15 cellular contexts compared by ENCODE assay signal in genomic region chr14:101916816-101917412, GRCh38. TPM values are rescaled to one million over a fixed set of nuclear protein-coding genes. Genes with fewer than 3 reads are reported as not detected.
A peak's percentile ranks its signal among the peaks of the same experiment; 100 is the strongest.
DNase-seq lines count a peak whose midpoint lies in the region; ATAC-seq and TF ChIP-seq lines count a peak whose summit lies in the region.
"Had no signal": no experiment of that assay in that cellular context is flagged by ENCODE, and none has a peak within 500 bp of the region (broad histone marks: within the 10 kb centered on the region; RNA-seq: fewer than 3 reads in every experiment).

No MANE protein-coding gene starts in this region.

- TF ChIP-seq CTCF in lower lobe of right lung (IDR thresholded peaks at IDR 0.05): no peak
- TF ChIP-seq CTCF in BE2C (IDR thresholded peaks at IDR 0.05; ENCODE audit: low read depth, low read length): no peak

- DNase-seq in activated T-cell treated with anti-CD3 and anti-CD28 coated beads, Interleukin-2, amount 50 U/mL, for 24 hours: no peak
- DNase-seq in activated T-cell treated with anti-CD3 and anti-CD28 coated beads, Interleukin-2, amount 50 U/mL, for 1 hour: no peak
- no peak for DNase-seq in central memory CD8-positive, alpha-beta T cell (ENCODE audit: low spot score in 2 of 2)
- DNase-seq in lower lobe of right lung (no peak), BE2C (no peak), HPDE6-E6E7 (ENCODE audit: extremely low spot score) (no peak)
- no peak for DNase-seq in stimulated activated naive CD8-positive, alpha-beta T cell treated with anti-CD3 and anti-CD28 coated beads, Interleukin-15, amount 100 ng/mL, for 72 hours
- DNase-seq: ACHN; activated T-cell treated with anti-CD3 and anti-CD28 coated beads, Interleukin-2, amount 50 U/mL, for 4 hours; central memory CD4-positive, alpha-beta T cell; DMS 273 treated with DMSO at 0.1 percent for 48 hours; esophagus squamous epithelium; NCI-H1105 treated with DMSO at 0.1 percent for 48 hours had no signal

- no peaks in the 10 kb centered on the region for H3K4me1 ChIP-seq in lower lobe of right lung
- H3K4me1 ChIP-seq in BE2C: no peaks in the 10 kb centered on the region
- H3K4me1 ChIP-seq: esophagus squamous epithelium had no signal

- H3K27me3 ChIP-seq in lower lobe of right lung (ENCODE audit: low read depth) (no peaks in the 10 kb centered on the region), BE2C (no peaks in the 10 kb centered on the region)
- H3K27me3 ChIP-seq: esophagus squamous epithelium had no signal

- H3K36me3 ChIP-seq in lower lobe of right lung (peaks cover 86% of the 10 kb centered on the region), BE2C (peaks cover 33% of the 10 kb centered on the region)

- H3K9me3 ChIP-seq in lower lobe of right lung (no peaks in the 10 kb centered on the region), BE2C (no peaks in the 10 kb centered on the region)
- H3K9me3 ChIP-seq: esophagus squamous epithelium had no signal

- peak overlapping the region; percentile 79 for H3K27ac Mint-ChIP-seq in activated T-cell treated with anti-CD3 and anti-CD28 coated beads, Interleukin-2, amount 50 U/mL, for 24 hours
- peak overlapping the region; percentile 96 for H3K27ac Mint-ChIP-seq in central memory CD8-positive, alpha-beta T cell (ENCODE audit: low read depth)
- peak overlapping the region in 1 of 2 donors; percentile 37 for H3K27ac Mint-ChIP-seq in stimulated activated naive CD8-positive, alpha-beta T cell treated with anti-CD3 and anti-CD28 coated beads, Interleukin-15, amount 100 ng/mL, for 72 hours

- H3K9me3 Mint-ChIP-seq in activated T-cell treated with anti-CD3 and anti-CD28 coated beads, Interleukin-2, amount 50 U/mL, for 24 hours: no peaks in the 10 kb centered on the region
- H3K9me3 Mint-ChIP-seq in central memory CD8-positive, alpha-beta T cell: no peaks in the 10 kb centered on the region
- H3K9me3 Mint-ChIP-seq in stimulated activated naive CD8-positive, alpha-beta T cell treated with anti-CD3 and anti-CD28 coated beads, Interleukin-15, amount 100 ng/mL, for 72 hours: no peaks in the 10 kb centered on the region
- H3K9me3 Mint-ChIP-seq: activated T-cell treated with anti-CD3 and anti-CD28 coated beads, Interleukin-2, amount 50 U/mL, for 4 hours had no signal

- no peaks in the 10 kb centered on the region for H3K4me1 Mint-ChIP-seq in activated T-cell treated with anti-CD3 and anti-CD28 coated beads, Interleukin-2, amount 50 U/mL, for 24 hours (ENCODE audit: low read depth)
- H3K4me1 Mint-ChIP-seq in central memory CD8-positive, alpha-beta T cell: peaks cover 16% of the 10 kb centered on the region
- H3K4me1 Mint-ChIP-seq in stimulated activated naive CD8-positive, alpha-beta T cell treated with anti-CD3 and anti-CD28 coated beads, Interleukin-15, amount 100 ng/mL, for 72 hours: peaks cover 6% of the 10 kb centered on the region

- H3K27me3 Mint-ChIP-seq in activated T-cell treated with anti-CD3 and anti-CD28 coated beads, Interleukin-2, amount 50 U/mL, for 24 hours: no peaks in the 10 kb centered on the region
- no peaks in the 10 kb centered on the region for H3K27me3 Mint-ChIP-seq in central memory CD8-positive, alpha-beta T cell
- no peaks in the 10 kb centered on the region for H3K27me3 Mint-ChIP-seq in stimulated activated naive CD8-positive, alpha-beta T cell treated with anti-CD3 and anti-CD28 coated beads, Interleukin-15, amount 100 ng/mL, for 72 hours

- intact Hi-C loops in lower lobe of right lung (cut with DNase I): no loop called here

- H3K27ac ChIP-seq in lower lobe of right lung: no peak overlapping the region

- H3K4me3 Mint-ChIP-seq in activated T-cell treated with anti-CD3 and anti-CD28 coated beads, Interleukin-2, amount 50 U/mL, for 24 hours: no peak overlapping the region
- H3K4me3 Mint-ChIP-seq in central memory CD8-positive, alpha-beta T cell: no peak overlapping the region
- H3K4me3 Mint-ChIP-seq in stimulated activated naive CD8-positive, alpha-beta T cell treated with anti-CD3 and anti-CD28 coated beads, Interleukin-15, amount 100 ng/mL, for 72 hours: no peak overlapping the region
- H3K4me3 Mint-ChIP-seq: activated T-cell treated with anti-CD3 and anti-CD28 coated beads, Interleukin-2, amount 50 U/mL, for 4 hours had no signal

- ATAC-seq in central memory CD8-positive, alpha-beta T cell (replicated peaks; ENCODE audit: extremely low read depth, poor library complexity, severe bottlenecking): no peak
- ATAC-seq in lower lobe of right lung: peak; percentile 11 to 35
- ATAC-seq in stimulated activated naive CD8-positive, alpha-beta T cell treated with anti-CD3 and anti-CD28 coated beads, Interleukin-15, amount 100 ng/mL, for 72 hours: peak; percentile 37
- no peak for ATAC-seq in GM18861 (IDR thresholded peaks at IDR 0.05; ENCODE audit: unreplicated experiment)
- ATAC-seq: activated T-cell treated with anti-CD3 and anti-CD28 coated beads, Interleukin-2, amount 50 U/mL, for 4 hours had no signal

- H3K4me3 ChIP-seq in lower lobe of right lung (no peak overlapping the region), BE2C (ENCODE audit: low read depth, low read length) (no peak overlapping the region)
- H3K4me3 ChIP-seq: esophagus squamous epithelium, skin epidermis had no signal

- H3K36me3 Mint-ChIP-seq in activated T-cell treated with anti-CD3 and anti-CD28 coated beads, Interleukin-2, amount 50 U/mL, for 24 hours (ENCODE audit: low read depth): peaks cover 86% of the 10 kb centered on the region
- peaks cover 72% of the 10 kb centered on the region for H3K36me3 Mint-ChIP-seq in central memory CD8-positive, alpha-beta T cell (ENCODE audit: insufficient read depth)

RNA-seq across cellular contexts. Expression of gene DYNC1H1, which starts 47.5 kb away (rescaled TPM):
- 437 TPM for total RNA-seq in lower lobe of right lung
- 459 TPM for polyA plus RNA-seq in BE2C (2012; ENCODE audit: insufficient read depth, insufficient read length, low read depth)

Comparison
In these comparisons a context has a peak if more than half of its experiments do, and no peak if none do; other contexts are left out.
1. ATAC-seq: peak in lower lobe of right lung (2 of 2) and stimulated activated naive CD8-positive, alpha-beta T cell treated with anti-CD3 and anti-CD28 coated beads, Interleukin-15, amount 100 ng/mL, for 72 hours (single experiment); none in central memory CD8-positive, alpha-beta T cell (single experiment) and GM18861 (single experiment).